Comparison of ENCODE assay signal across 9 cellular contexts in the genomic region with DNA sequence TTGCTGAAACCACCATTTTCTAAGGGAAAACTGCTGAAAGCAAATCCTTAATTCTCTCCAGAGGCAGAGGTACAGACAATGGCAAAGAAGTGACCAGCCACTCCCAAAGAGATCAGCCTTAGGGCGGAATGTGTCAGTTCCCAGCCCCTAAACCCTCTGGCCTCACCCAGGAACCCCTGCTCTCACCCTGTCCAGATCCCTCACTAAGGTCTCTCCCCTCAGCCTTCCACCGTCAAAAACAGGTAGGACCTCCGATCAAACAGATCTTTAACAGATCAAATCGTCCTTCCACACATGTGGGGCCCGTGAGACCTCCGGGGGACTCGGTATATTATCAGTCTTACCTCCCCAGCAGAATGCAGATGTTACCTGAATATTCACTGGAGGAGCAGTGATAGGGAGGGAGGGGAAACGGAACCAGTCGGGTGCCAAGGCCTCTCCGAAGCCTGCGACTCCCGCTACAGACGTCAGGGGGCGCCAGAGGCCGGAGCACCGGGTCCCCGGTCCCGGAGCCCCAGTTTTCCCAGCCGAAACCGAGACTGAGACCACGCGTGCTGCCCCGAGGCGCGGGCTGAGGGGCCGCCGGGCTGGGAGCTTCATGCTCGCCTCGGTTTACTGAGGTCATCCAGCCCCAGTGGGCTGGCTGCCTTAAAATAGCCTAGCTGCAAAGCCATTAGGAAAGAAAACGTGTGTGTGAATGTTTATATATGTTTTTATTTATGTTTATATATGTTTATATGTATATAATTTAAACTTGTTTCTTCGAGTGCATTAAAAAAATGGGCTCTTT. TPM values are rescaled to one million over a fixed set of nuclear protein-coding genes. Genes with fewer than 3 reads are reported as not detected.
A peak's percentile ranks its signal among the peaks of the same experiment; 100 is the strongest.
DNase-seq lines count a peak whose midpoint lies in the region; ATAC-seq and TF ChIP-seq lines count a peak whose summit lies in the region.
"Had no signal": no experiment of that assay in that cellular context is flagged by ENCODE, and none has a peak within 500 bp of the region (broad histone marks: within the 10 kb centered on the region; RNA-seq: fewer than 3 reads in every experiment).

No MANE protein-coding gene starts in this region.

- H3K4me1 Mint-ChIP-seq in CD4-positive, alpha-beta T cell (ENCODE audit: low read depth): no peaks in the 10 kb centered on the region
- H3K4me1 Mint-ChIP-seq in nephron progenitor cell: peaks cover 8% of the 10 kb centered on the region

- H3K27me3 Mint-ChIP-seq in CD4-positive, alpha-beta T cell: no peaks in the 10 kb centered on the region
- peaks cover 8% of the 10 kb centered on the region for H3K27me3 Mint-ChIP-seq in nephron progenitor cell (ENCODE audit: low read depth, poor library complexity)

- no peak overlapping the region for H3K4me3 Mint-ChIP-seq in CD4-positive, alpha-beta T cell
- H3K4me3 Mint-ChIP-seq in nephron progenitor cell: peak overlapping the region; percentile 63

- peaks cover 21% of the 10 kb centered on the region for H3K36me3 Mint-ChIP-seq in CD4-positive, alpha-beta T cell (ENCODE audit: low read depth)
- no peaks in the 10 kb centered on the region for H3K36me3 Mint-ChIP-seq in nephron progenitor cell (ENCODE audit: low read depth)

- H2AFZ ChIP-seq in PC-3 (ENCODE audit: low read length) (peak overlapping the region; percentile 78), fibroblast of lung (ENCODE audit: low read length) (no peak overlapping the region)

- CTCF ChIA-PET in CD4-positive, alpha-beta T cell (lab: Charles Lee): interaction anchor here (0.8 to 1.8 kb wide), 6 partner anchors 8 to 156 kb away, joined by 3 to 6 read pairs (median 3); no protein-coding TSS in a partner anchor
- CTCF ChIA-PET in PC-3 (lab: Charles Lee): interaction anchor here (1.0 to 1.3 kb wide), 2 partner anchors 154 kb away, joined by 3 to 4 read pairs; partner anchors contain the start of gene POU2F1

- POLR2A ChIA-PET in CD4-positive, alpha-beta T cell (lab: Charles Lee): interaction anchor here (1.0 to 1.1 kb wide), 2 partner anchors 54 to 154 kb away, joined by 3 to 6 read pairs; partner anchors contain the start of gene POU2F1
- POLR2A ChIA-PET in PC-3 (lab: Charles Lee; ENCODE audit: unreplicated experiment): interaction anchor here (0.7 kb wide), 1 partner anchor 132 kb away, joined by 6 read pairs; no protein-coding TSS in a partner anchor

- H3K27ac Mint-ChIP-seq in CD4-positive, alpha-beta T cell: no peak overlapping the region
- no peak overlapping the region for H3K27ac Mint-ChIP-seq in nephron progenitor cell

- ATAC-seq in CD4-positive, alpha-beta T cell (ENCODE audit: poor library complexity): peak; percentile 98
- ATAC-seq in GM19455 (IDR thresholded peaks at IDR 0.05; ENCODE audit: unreplicated experiment) (peak; percentile 67), PC-3 (peak; percentile 97)
- peak; percentile 82 for ATAC-seq in stimulated activated naive CD8-positive, alpha-beta T cell treated with anti-CD3 and anti-CD28 coated beads, Interleukin-15, Interleukin-2, amounts not matched to agents 100 U/mL and 50 U/mL, for 24 hours

- WGBS in HUES64: 7% methylated on average over 30 of the region's 31 CpGs

- BruUV-seq in PC-3 (replicated peaks; lab: Mats Ljungman, UMichigan): no TSS peak

- TF ChIP-seq CTCF in CD4-positive, alpha-beta T cell (IDR thresholded peaks at IDR 0.05): peak; percentile 96
- TF ChIP-seq CTCF in PC-3 (conservative IDR thresholded peaks at IDR 0.05; ENCODE audit: low read depth, low read length) (peak; percentile 98), fibroblast of lung (conservative IDR thresholded peaks at IDR 0.05 in 1 of 2, IDR thresholded peaks at IDR 0.05 in 1 of 2; ENCODE audit: low read depth in 1 of 2, low read length in 2 of 2) (peak; percentile 87 to 90), nephron progenitor cell (IDR thresholded peaks at IDR 0.05) (peak; percentile 98)

- H3K4me2 ChIP-seq in PC-3 (ENCODE audit: low read length): peak overlapping the region; percentile 87
- peak overlapping the region; percentile 81 for H3K4me2 ChIP-seq in fibroblast of lung (ENCODE audit: extremely low read depth, insufficient read depth, low read length)

- H3K79me2 ChIP-seq in PC-3 (ENCODE audit: low read length) (no peaks in the 10 kb centered on the region), fibroblast of lung (ENCODE audit: control insufficient read depth, insufficient read depth, low read length) (no peaks in the 10 kb centered on the region)

- peak overlapping the region; percentile 40 for H3K4me3 ChIP-seq in HUES64 (ENCODE audit: low read length)
- H3K4me3 ChIP-seq in PC-3 (ENCODE audit: low read length): peak overlapping the region; percentile 64
- H3K4me3 ChIP-seq in fibroblast of lung (replicated peaks in 1 of 4; ENCODE audit: control extremely low read depth in 1 of 4, insufficient read depth in 1 of 4, low read depth in 3 of 4, low read length in 4 of 4): peak overlapping the region in 2 of 4 experiments; percentile 41 to 45

- H3K4me1 ChIP-seq in HUES64 (ENCODE audit: insufficient read depth, low read length) (no peaks in the 10 kb centered on the region), PC-3 (ENCODE audit: insufficient read depth, low read length) (no peaks in the 10 kb centered on the region), fibroblast of lung (ENCODE audit: control insufficient read depth, extremely low read depth, insufficient read depth, low read length) (no peaks in the 10 kb centered on the region)

- H3K9me3 Mint-ChIP-seq in CD4-positive, alpha-beta T cell: no peaks in the 10 kb centered on the region
- H3K9me3 Mint-ChIP-seq in nephron progenitor cell: no peaks in the 10 kb centered on the region

- intact Hi-C loops in CD4-positive, alpha-beta T cell (cut with DNase I, micrococcal nuclease): loop anchor here (1.0 to 10.0 kb wide), 10 partner anchors 55 to 491 kb away; partner anchors contain the start of gene POU2F1 (in 1 of the 2)
- intact Hi-C loops in PC-3 (cut with micrococcal nuclease): loop anchor here (1.0 to 5.0 kb wide), 8 partner anchors 41 to 466 kb away; partner anchors contain the start of gene POU2F1

- H3K9ac ChIP-seq in HUES64 (ENCODE audit: low read depth, low read length) (peak overlapping the region; percentile 45), PC-3 (ENCODE audit: low read length) (peak overlapping the region; percentile 67), fibroblast of lung (ENCODE audit: insufficient read depth, low read length) (no peak overlapping the region)

- H3F3A ChIP-seq in PC-3 (ENCODE audit: low read length, unreplicated experiment): no peaks in the 10 kb centered on the region

- no peaks in the 10 kb centered on the region for H3K27me3 ChIP-seq in CD4-positive, alpha-beta T cell (ENCODE audit: control insufficient read depth, insufficient read depth, low read length)
- H3K27me3 ChIP-seq in HUES64 (ENCODE audit: insufficient read depth, low read length): no peaks in the 10 kb centered on the region
- no peaks in the 10 kb centered on the region for H3K27me3 ChIP-seq in PC-3 (ENCODE audit: low read length)
- no peaks in the 10 kb centered on the region for H3K27me3 ChIP-seq in fibroblast of lung (ENCODE audit: control insufficient read depth, insufficient read depth, low read length)

- H3K9me2 ChIP-seq in PC-3 (replicated peaks; ENCODE audit: low read length): no peaks in the 10 kb centered on the region

- no peaks in the 10 kb centered on the region for H3K36me3 ChIP-seq in HUES64 (ENCODE audit: insufficient read depth, low read length)
- no peaks in the 10 kb centered on the region for H3K36me3 ChIP-seq in PC-3 (ENCODE audit: low read depth, low read length)
- H3K36me3 ChIP-seq in fibroblast of lung (ENCODE audit: control insufficient read depth, insufficient read depth, low read length): no peaks in the 10 kb centered on the region

- peak; percentile 53 to 89 (median 77) for DNase-seq in CD4-positive, alpha-beta T cell
- peak; percentile 87 for DNase-seq in PC-3
- DNase-seq in activated T-cell treated with anti-CD3 and anti-CD28 coated beads, Interleukin-2, amount 50 U/mL, for 1 hour: peak; percentile 86
- DNase-seq in fibroblast of lung (ENCODE audit: low read depth in 2 of 2): peak in 1 of 2 donors; percentile 35
- peak; percentile 92 for DNase-seq in nephron progenitor cell
- DNase-seq in stimulated activated naive CD8-positive, alpha-beta T cell treated with anti-CD3 and anti-CD28 coated beads, Interleukin-15, Interleukin-2, amounts not matched to agents 100 U/mL and 50 U/mL, for 24 hours: peak; percentile 88

- no peaks in the 10 kb centered on the region for H4K20me1 ChIP-seq in PC-3 (ENCODE audit: low read length)
- H4K20me1 ChIP-seq in fibroblast of lung (ENCODE audit: control insufficient read depth, extremely low read depth, insufficient read depth, low read length): no peaks in the 10 kb centered on the region

- no peak overlapping the region for H3K27ac ChIP-seq in CD4-positive, alpha-beta T cell (ENCODE audit: low read depth, low read length)
- H3K27ac ChIP-seq in HUES64 (ENCODE audit: low read depth, low read length): no peak overlapping the region
- no peak overlapping the region for H3K27ac ChIP-seq in PC-3 (ENCODE audit: low read length)
- no peak overlapping the region for H3K27ac ChIP-seq in fibroblast of lung (ENCODE audit: insufficient read depth, low read length)

- no peaks in the 10 kb centered on the region for H3K9me3 ChIP-seq in CD4-positive, alpha-beta T cell (ENCODE audit: control insufficient read depth, low read length)
- H3K9me3 ChIP-seq in HUES64 (ENCODE audit: insufficient read depth, low read depth, low read length) (no peaks in the 10 kb centered on the region), PC-3 (ENCODE audit: low read length) (no peaks in the 10 kb centered on the region), fibroblast of lung (ENCODE audit: control insufficient read depth, insufficient read depth, low read depth, low read length) (no peaks in the 10 kb centered on the region)

RNA-seq across cellular contexts. Expression of gene GPA33, which starts 23.6 kb away (rescaled TPM):
- 1 to 10 TPM; 4.8 to 5.0 TPM for total RNA-seq in CD4-positive, alpha-beta T cell
- 0.20 TPM for polyA plus RNA-seq in HUES64 (2013, experiment 1 of 2)
- 0.13 TPM for polyA plus RNA-seq in HUES64 (2013, experiment 2 of 2)
- 0.04 and 0.12 TPM in 2 replicates for total RNA-seq in PC-3 (2014; rRNA removed)
- not detected in 2 replicates for total RNA-seq in fibroblast of lung
- not detected in 2 replicates for polyA plus RNA-seq in fibroblast of lung
- not detected in 2 replicates for polyA plus RNA-seq in fibroblast of lung (2012)
- polyA minus RNA-seq in fibroblast of lung (ENCODE audit: low replicate concordance): not detected in 2 replicates

RNA-seq across cellular contexts. Expression of gene STYXL2, which starts 27.3 kb away (rescaled TPM):
- not detected for total RNA-seq in CD4-positive, alpha-beta T cell
- 0.50 TPM for polyA plus RNA-seq in HUES64 (2013, experiment 1 of 2)
- 0.32 TPM for polyA plus RNA-seq in HUES64 (2013, experiment 2 of 2)
- not detected in 2 replicates for total RNA-seq in PC-3 (2014; rRNA removed)
- not detected in 2 replicates for total RNA-seq in fibroblast of lung
- polyA plus RNA-seq in fibroblast of lung: not detected in 2 replicates
- not detected in 2 replicates for polyA plus RNA-seq in fibroblast of lung (2012)
- not detected in 2 replicates for polyA minus RNA-seq in fibroblast of lung (ENCODE audit: low replicate concordance)
- total RNA-seq: activated CD8-positive, alpha-beta memory T cell treated with anti-CD3 and anti-CD28 coated beads for 36 hours had no signal
